ENCODE assay signal across 32 cellular contexts in the genomic region with DNA sequence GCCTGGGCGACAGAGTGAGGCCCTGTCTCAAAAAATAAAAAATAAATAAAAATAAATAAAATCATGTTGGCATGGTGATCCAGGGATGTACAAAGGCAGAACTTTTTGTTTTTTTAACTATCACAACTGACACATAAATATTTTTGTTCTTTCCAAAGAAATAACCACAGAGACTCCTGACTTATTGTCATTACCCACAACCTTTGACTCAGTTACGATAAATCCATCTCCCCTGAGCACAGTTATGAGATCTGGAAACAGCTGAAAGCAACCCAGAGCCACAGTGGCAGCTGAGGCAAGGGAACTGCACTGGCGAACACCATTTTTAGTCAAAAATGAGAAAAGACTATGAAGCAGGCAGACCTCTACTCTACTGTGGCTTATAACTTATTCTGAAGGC. TPM values are rescaled to one million over a fixed set of nuclear protein-coding genes. Genes with fewer than 3 reads are reported as not detected.
DNase-seq lines count a peak whose midpoint lies in the region; ATAC-seq, FAIRE-seq and TF ChIP-seq lines count a peak whose summit lies in the region.
"Had no signal": no experiment of that assay in that cellular context is flagged by ENCODE, and none has a peak within 500 bp of the region (broad histone marks: within the 10 kb centered on the region; RNA-seq: fewer than 3 reads in every experiment).

No MANE protein-coding gene starts in this region.

- H3K4me1 ChIP-seq in DOHH2 (ENCODE audit: control insufficient read depth, low read length) (peaks cover 98% of the 10 kb centered on the region), smooth muscle cell (ENCODE audit: low read depth) (peaks cover 45% of the 10 kb centered on the region)
- H3K4me1 ChIP-seq: pancreas, right lobe of liver had no signal

- no peak overlapping the region for H3K9ac ChIP-seq in smooth muscle cell (ENCODE audit: low read depth)

- DNase-seq in brain microvascular endothelial cell = no peak
- DNase-seq in memory B cell (ENCODE audit: low spot score in 2 of 2) = no peak
- DNase-seq in smooth muscle cell (lab: John Stamatoyannopoulos, UW; ENCODE audit: unreplicated experiment) = no peak
- DNase-seq in DMS 273 (lab: John Stamatoyannopoulos, UW; ENCODE audit: unreplicated experiment) = no peak
- no peak for DNase-seq in H54 (ENCODE audit: insufficient read length, low spot score)
- DNase-seq: activated CD4-positive, alpha-beta T cell treated with anti-CD3 and anti-CD28 coated beads, Interleukin-2, amount 10 ng/mL, durations not matched to agents 7 days and 5 days; activated CD8-positive, alpha-beta memory T cell treated with anti-CD3 and anti-CD28 coated beads, Interleukin-2, amount 50 U/mL, for 4 hours; activated gamma-delta T cell; amygdala; Caco-2; EL; kidney; mammary epithelial cell; naive thymus-derived CD8-positive, alpha-beta T cell; NCI-H1417 treated with DMSO at 0.1 percent for 48 hours; NCI-H2107; NCI-H69; pancreas; right lobe of liver; SHP77; stimulated activated CD4-positive, alpha-beta T cell treated with anti-CD3 and anti-CD28 coated beads, Interleukin-2, amount 100 ng/mL, for 24 hours; T-cell; upper lobe of left lung had no signal

- in situ Hi-C loops in brain microvascular endothelial cell (cut with HindIII; ENCODE audit: low pct_ligation_motif_present, low sequenced_read_pairs) = no loop called here

- H3K36me3 Mint-ChIP-seq in memory B cell = peaks cover 26% of the 10 kb centered on the region

- FAIRE-seq in H54 (lab: Jason Lieb, UNC) = no peak
- FAIRE-seq: A204.1, kidney, pancreas had no signal

- no peak for TF ChIP-seq POLR2A in H54 (IDR thresholded peaks at IDR 0.05; ENCODE audit: low read depth, low read length)

- H3K9me2 ChIP-seq in DOHH2 (replicated peaks; ENCODE audit: control insufficient read depth, low read length) = no peaks in the 10 kb centered on the region

- peak overlapping the region; percentile 94 for H3K27ac Mint-ChIP-seq in memory B cell
- H3K27ac Mint-ChIP-seq: activated CD4-positive, alpha-beta T cell treated with anti-CD3 and anti-CD28 coated beads, Interleukin-2, amount 10 ng/mL, durations not matched to agents 7 days and 5 days; stimulated activated naive CD8-positive, alpha-beta T cell treated with anti-CD3 and anti-CD28 coated beads, Interleukin-15, Interleukin-2, amounts not matched to agents 100 ng/mL and 50 ng/mL, for 24 hours; T-cell had no signal

- H4K20me1 ChIP-seq in DOHH2 (ENCODE audit: control insufficient read depth, insufficient read depth, low read depth, low read length) = no peaks in the 10 kb centered on the region
- peaks cover 21% of the 10 kb centered on the region for H4K20me1 ChIP-seq in smooth muscle cell (ENCODE audit: low read depth)

- no peaks in the 10 kb centered on the region for H3K27me3 ChIP-seq in DOHH2 (ENCODE audit: control insufficient read depth, low read length)
- no peaks in the 10 kb centered on the region for H3K27me3 ChIP-seq in brain microvascular endothelial cell (replicated peaks)
- no peaks in the 10 kb centered on the region for H3K27me3 ChIP-seq in smooth muscle cell (ENCODE audit: low read depth)
- H3K27me3 ChIP-seq: gastroesophageal sphincter, pancreas, right lobe of liver, upper lobe of left lung had no signal

- H3K9me3 Mint-ChIP-seq in memory B cell = peaks cover 2% of the 10 kb centered on the region

- H3K4me1 Mint-ChIP-seq in memory B cell = peaks cover 65% of the 10 kb centered on the region

- H3K27ac ChIP-seq in DOHH2 (ENCODE audit: low read depth, low read length) = peak overlapping the region; percentile 96
- H3K27ac ChIP-seq in brain microvascular endothelial cell = peak overlapping the region; percentile 25
- H3K27ac ChIP-seq in smooth muscle cell (ENCODE audit: low read depth) = peak overlapping the region; percentile 91
- H3K27ac ChIP-seq: epithelial cell of prostate, gastroesophageal sphincter, HL-60, pancreas, right lobe of liver, upper lobe of left lung had no signal

- H3K27me3 Mint-ChIP-seq in memory B cell = no peaks in the 10 kb centered on the region

- peak overlapping the region; percentile 85 for H3K4me3 Mint-ChIP-seq in memory B cell
- H3K4me3 Mint-ChIP-seq: activated CD4-positive, alpha-beta T cell treated with anti-CD3 and anti-CD28 coated beads, Interleukin-2, amount 10 ng/mL, durations not matched to agents 7 days and 5 days; central memory CD8-positive, alpha-beta T cell; naive thymus-derived CD8-positive, alpha-beta T cell; stimulated activated naive CD8-positive, alpha-beta T cell treated with anti-CD3 and anti-CD28 coated beads, Interleukin-15, Interleukin-2, amounts not matched to agents 100 ng/mL and 50 ng/mL, for 24 hours; T-cell had no signal

- peaks cover 12% of the 10 kb centered on the region for H3K9me3 ChIP-seq in DOHH2 (ENCODE audit: control insufficient read depth, insufficient read depth, low read length)
- no peaks in the 10 kb centered on the region for H3K9me3 ChIP-seq in smooth muscle cell (replicated peaks; ENCODE audit: low read depth)
- H3K9me3 ChIP-seq: pancreas, right lobe of liver had no signal

- TF ChIP-seq CTCF in DOHH2 (IDR thresholded peaks at IDR 0.05; ENCODE audit: low read depth, low read length, poor library complexity, severe bottlenecking) (no peak), brain microvascular endothelial cell (IDR thresholded peaks at IDR 0.05; ENCODE audit: low read depth, low read length, missing control alignments) (no peak), smooth muscle cell (IDR thresholded peaks at IDR 0.05; ENCODE audit: borderline replicate concordance, insufficient read depth, poor library complexity, severe bottlenecking) (no peak)

- H3K4me3 ChIP-seq in DOHH2 (ENCODE audit: low read length) (peak overlapping the region; percentile 67), brain microvascular endothelial cell (ENCODE audit: low read depth, low read length) (no peak overlapping the region), smooth muscle cell (no peak overlapping the region)
- H3K4me3 ChIP-seq: gastroesophageal sphincter, pancreas, right lobe of liver, upper lobe of left lung had no signal

- H3K4me2 ChIP-seq in DOHH2 (ENCODE audit: low read length) (peak overlapping the region; percentile 89), smooth muscle cell (peak overlapping the region; percentile 3)

- H3K36me3 ChIP-seq in DOHH2 (ENCODE audit: control insufficient read depth, low read length) (peaks cover 48% of the 10 kb centered on the region), brain microvascular endothelial cell (replicated peaks) (no peaks in the 10 kb centered on the region), smooth muscle cell (ENCODE audit: low read depth) (peaks cover 4% of the 10 kb centered on the region)
- H3K36me3 ChIP-seq: gastroesophageal sphincter, pancreas, right lobe of liver, upper lobe of left lung had no signal

- no peak overlapping the region for H2AFZ ChIP-seq in smooth muscle cell (ENCODE audit: low read depth)

- H3K79me2 ChIP-seq in DOHH2 (ENCODE audit: control insufficient read depth, low read length) = peaks cover 85% of the 10 kb centered on the region
- peaks cover 97% of the 10 kb centered on the region for H3K79me2 ChIP-seq in smooth muscle cell (ENCODE audit: low read depth)

- peaks cover 46% of the 10 kb centered on the region for H3F3A ChIP-seq in DOHH2 (ENCODE audit: control insufficient read depth, insufficient read depth)
- peaks cover 31% of the 10 kb centered on the region for H3F3A ChIP-seq in smooth muscle cell (ENCODE audit: low read depth)

- WGBS in smooth muscle cell (ENCODE audit: low lambda C conversion rate) = 82% methylated on average over 3 of the region's 3 CpGs

- ATAC-seq in memory B cell (ENCODE audit: low read depth) = peak; percentile 5
- ATAC-seq in GM21825 (IDR thresholded peaks at IDR 0.05; ENCODE audit: unreplicated experiment) = no peak
- ATAC-seq in HG02642 (IDR thresholded peaks at IDR 0.05; ENCODE audit: poor library complexity, unreplicated experiment) = no peak
- ATAC-seq: gastroesophageal sphincter; naive thymus-derived CD8-positive, alpha-beta T cell; pancreas; right lobe of liver; T-cell had no signal

RNA-seq across cellular contexts. Expression of a gene that starts 24.0 kb away (rescaled TPM):
- total RNA-seq in smooth muscle cell = 44.7 and 91.5 TPM in 2 replicates
- 45.1 and 48.9 TPM in 2 replicates for polyA plus RNA-seq in smooth muscle cell

RNA-seq across cellular contexts. Expression of a gene that starts 24.4 kb away (rescaled TPM):
- total RNA-seq in smooth muscle cell = 0.85 and 1.6 TPM in 2 replicates
- polyA plus RNA-seq in smooth muscle cell = 0.91 and 1.2 TPM in 2 replicates
- total RNA-seq: activated CD4-positive, alpha-beta T cell treated with anti-CD3 and anti-CD28 coated beads, Interleukin-2, amount 10 ng/mL, durations not matched to agents 7 days and 5 days had no signal
- polyA plus RNA-seq: naive thymus-derived CD8-positive, alpha-beta T cell had no signal

Comparison
In these comparisons a context has a peak if more than half of its experiments do, and no peak if none do; other contexts are left out.
1. H3K27ac ChIP-seq: peak in every context shown above with its lines; median percentile 96 in DOHH2; 91 in smooth muscle cell; 25 in brain microvascular endothelial cell.